In genomic region chr11:9266132-9266736, GRCh38 we compare ENCODE assay signal across 11 cellular contexts. TPM values are rescaled to one million over a fixed set of nuclear protein-coding genes. Genes with fewer than 3 reads are reported as not detected.
DNase-seq lines count a peak whose midpoint lies in the region; ATAC-seq, FAIRE-seq and TF ChIP-seq lines count a peak whose summit lies in the region.
"Had no signal": no experiment of that assay in that cellular context is flagged by ENCODE, and none has a peak within 500 bp of the region (broad histone marks: within the 10 kb centered on the region; RNA-seq: fewer than 3 reads in every experiment).

No MANE protein-coding gene starts in this region.

- H3K27ac ChIP-seq in kidney (ENCODE audit: low read depth in 2 of 2, low read length in 2 of 2), result peak overlapping the region; percentile 56 to 88
- H3K27ac ChIP-seq in spleen, result peak overlapping the region in 4 of 8 donors; percentile 97 to 100 (median 98)

- H3K4me1 ChIP-seq in kidney (ENCODE audit: control insufficient read depth in 1 of 2, insufficient read depth in 1 of 2, low read depth in 1 of 2, low read length in 2 of 2), result peaks cover 4 to 5% of the 10 kb centered on the region in 2 donors
- peaks cover 7 to 39% (median 21%) of the 10 kb centered on the region in 6 donors for H3K4me1 ChIP-seq in spleen

- 87 to 93% (median 90%) methylated on average over 13 of the region's 13 CpGs for WGBS in spleen, 5 donors

- H3K36me3 Mint-ChIP-seq in T-helper 2 cell treated with Interferon-gamma antibody and Interleukin-4, amounts not matched to agents 5 μg/mL and 100 μg/mL, for 36 hours (ENCODE audit: low read depth), result peaks cover 3% of the 10 kb centered on the region
- H3K36me3 Mint-ChIP-seq in activated CD4-positive, alpha-beta memory T cell treated with anti-CD3 and anti-CD28 coated beads for 36 hours, result peaks cover 7% of the 10 kb centered on the region

- peak overlapping the region; percentile 38 to 96 for H3K9ac ChIP-seq in kidney (ENCODE audit: low read length in 2 of 2)

- POLR2A ChIA-PET in activated CD4-positive, alpha-beta memory T cell treated with anti-CD3 and anti-CD28 coated beads for 36 hours (lab: Charles Lee), result interaction anchor here (0.9 to 2.7 kb wide), 2 partner anchors 14 to 16 kb away, joined by 3 to 10 read pairs; no protein-coding TSS in a partner anchor

- no peaks in the 10 kb centered on the region for H3K36me3 ChIP-seq in kidney (ENCODE audit: control insufficient read depth in 1 of 2, insufficient read depth in 2 of 2, low read length in 2 of 2)
- no peaks in the 10 kb centered on the region for H3K36me3 ChIP-seq in spleen

- no peaks in the 10 kb centered on the region for H3K9me3 Mint-ChIP-seq in T-helper 2 cell treated with Interferon-gamma antibody and Interleukin-4, amounts not matched to agents 5 μg/mL and 100 μg/mL, for 36 hours
- no peaks in the 10 kb centered on the region for H3K9me3 Mint-ChIP-seq in activated CD4-positive, alpha-beta memory T cell treated with anti-CD3 and anti-CD28 coated beads for 36 hours

- H3K27ac Mint-ChIP-seq in T-helper 2 cell treated with Interferon-gamma antibody and Interleukin-4, amounts not matched to agents 5 μg/mL and 100 μg/mL, for 36 hours, result peak overlapping the region; percentile 76
- H3K27ac Mint-ChIP-seq in activated CD4-positive, alpha-beta memory T cell treated with anti-CD3 and anti-CD28 coated beads for 36 hours, result peak overlapping the region; percentile 59

- TF ChIP-seq POLR2A in spleen (IDR thresholded peaks at IDR 0.05), result no peak

- peaks cover 33% of the 10 kb centered on the region for H3K27me3 Mint-ChIP-seq in T-helper 2 cell treated with Interferon-gamma antibody and Interleukin-4, amounts not matched to agents 5 μg/mL and 100 μg/mL, for 36 hours (ENCODE audit: low read depth)
- peaks cover 7% of the 10 kb centered on the region for H3K27me3 Mint-ChIP-seq in activated CD4-positive, alpha-beta memory T cell treated with anti-CD3 and anti-CD28 coated beads for 36 hours

- peak overlapping the region; percentile 81 for H3K4me3 Mint-ChIP-seq in T-helper 2 cell treated with Interferon-gamma antibody and Interleukin-4, amounts not matched to agents 5 μg/mL and 100 μg/mL, for 36 hours
- peak overlapping the region; percentile 71 for H3K4me3 Mint-ChIP-seq in activated CD4-positive, alpha-beta memory T cell treated with anti-CD3 and anti-CD28 coated beads for 36 hours

- no peak for DNase-seq in T-helper 2 cell treated with Interferon-gamma antibody and Interleukin-4, amounts not matched to agents 5 μg/mL and 100 μg/mL, for 36 hours (ENCODE audit: low spot score)
- DNase-seq in T-helper 2 cell, result no peak
- no peak for DNase-seq in activated CD4-positive, alpha-beta memory T cell treated with anti-CD3 and anti-CD28 coated beads for 36 hours
- DNase-seq in kidney, result no peak
- DNase-seq in spleen, result peak; percentile 36
- DNase-seq: small intestine had no signal

- ATAC-seq in HG03196 (IDR thresholded peaks at IDR 0.05; ENCODE audit: unreplicated experiment), result no peak
- no peak for ATAC-seq in HG02678 (IDR thresholded peaks at IDR 0.05; ENCODE audit: unreplicated experiment)
- ATAC-seq in HG02588 (IDR thresholded peaks at IDR 0.05; ENCODE audit: unreplicated experiment), result no peak

- peaks cover 25% of the 10 kb centered on the region for H3K4me1 Mint-ChIP-seq in T-helper 2 cell treated with Interferon-gamma antibody and Interleukin-4, amounts not matched to agents 5 μg/mL and 100 μg/mL, for 36 hours (ENCODE audit: low read depth)
- H3K4me1 Mint-ChIP-seq in activated CD4-positive, alpha-beta memory T cell treated with anti-CD3 and anti-CD28 coated beads for 36 hours (ENCODE audit: low read depth), result peaks cover 24% of the 10 kb centered on the region

- no peak for FAIRE-seq in kidney (lab: Jason Lieb, UNC)
- FAIRE-seq: A204.1, islet of Langerhans, small intestine had no signal

- H3K27me3 ChIP-seq in spleen (replicated peaks in 1 of 7), result peaks cover 0 to 9% (median 0%) of the 10 kb centered on the region in 7 donors

- intact Hi-C loops in activated CD4-positive, alpha-beta memory T cell treated with anti-CD3 and anti-CD28 coated beads for 36 hours (cut with micrococcal nuclease), result no loop called here
- intact Hi-C loops in kidney (cut with DNase I) (no loop called here), spleen (cut with DNase I; ENCODE audit: low total_unique reads) (no loop called here)

- CTCF ChIA-PET in activated CD4-positive, alpha-beta memory T cell treated with anti-CD3 and anti-CD28 coated beads for 36 hours (lab: Charles Lee), result interaction anchor here (0.6 to 1.2 kb wide), 2 partner anchors 101 to 1373 kb away, joined by 3 read pairs; no protein-coding TSS in a partner anchor

- H3K9me3 ChIP-seq in kidney (ENCODE audit: control insufficient read depth in 1 of 2, low read length in 2 of 2), result no peaks in the 10 kb centered on the region
- H3K9me3 ChIP-seq in spleen, result no peaks in the 10 kb centered on the region

- H3K4me3 ChIP-seq in kidney (ENCODE audit: low read length in 2 of 2) (peak overlapping the region; percentile 60 to 74), spleen (peak overlapping the region in 2 of 8 donors; percentile 68 to 92)

- TF ChIP-seq CTCF in kidney (IDR thresholded peaks at IDR 0.05; ENCODE audit: borderline replicate concordance, extremely low read depth, insufficient read depth) (no peak), spleen (IDR thresholded peaks at IDR 0.05 in 8 of 11, conservative IDR thresholded peaks at IDR 0.05 in 3 of 11) (no peak)

RNA-seq across cellular contexts. Expression of gene DENND5A, which starts 1.1 kb away (rescaled TPM):
- 10 to 100 TPM; 41.3 to 41.9 TPM for total RNA-seq in activated CD4-positive, alpha-beta memory T cell treated with anti-CD3 and anti-CD28 coated beads for 36 hours
- total RNA-seq in kidney (53.9 TPM), spleen (100 to 1,000 TPM; 105 to 157 (median 112) TPM)
- polyA plus RNA-seq in kidney (ENCODE audit: insufficient read depth, low read depth, low replicate concordance) (32.4 TPM), spleen (10 to 100 TPM; 20.8 to 33.8 (median 25.1) TPM)

RNA-seq across cellular contexts. Expression of gene TMEM41B, which starts 48.2 kb away (rescaled TPM):
- total RNA-seq in activated CD4-positive, alpha-beta memory T cell treated with anti-CD3 and anti-CD28 coated beads for 36 hours, result 10 to 100 TPM; 33.6 to 36.1 TPM
- 32.4 TPM for total RNA-seq in kidney
- 20.5 TPM for polyA plus RNA-seq in kidney (ENCODE audit: insufficient read depth, low read depth, low replicate concordance)
- total RNA-seq in spleen, result 10 to 100 TPM; 22.0 to 29.4 (median 25.7) TPM
- 10 to 100 TPM in 2 of 3 donors, 1 to 10 TPM in 1; 9.9 to 14.1 (median 11.3) TPM for polyA plus RNA-seq in spleen
